In genomic region chr1:47415728-47416318, GRCh38 we compare ENCODE assay signal across 13 cellular contexts. TPM values are rescaled to one million over a fixed set of nuclear protein-coding genes. Genes with fewer than 3 reads are reported as not detected.
DNase-seq lines count a peak whose midpoint lies in the region; ATAC-seq and TF ChIP-seq lines count a peak whose summit lies in the region.
"Had no signal": no experiment of that assay in that cellular context is flagged by ENCODE, and none has a peak within 500 bp of the region (broad histone marks: within the 10 kb centered on the region; RNA-seq: fewer than 3 reads in every experiment).

FOXE3 (plus strand) TSS chr1:47416285; CDS start chr1:47416316, 31 bp downstream.

- no peaks in the 10 kb centered on the region for H3K36me3 Mint-ChIP-seq in T-helper 1 cell treated with Interleukin-12 subunit alpha and Interleukin-12 subunit beta and Interleukin-4 antibody, amounts not matched to agents 30 μg/mL and 1 μg/mL, for 36 hours (ENCODE audit: low read depth)
- H3K36me3 Mint-ChIP-seq in activated CD8-positive, alpha-beta T cell treated with anti-CD3 and anti-CD28 coated beads for 36 hours (ENCODE audit: low read depth), result no peaks in the 10 kb centered on the region
- H3K36me3 Mint-ChIP-seq in glutamatergic neuron (ENCODE audit: unreplicated experiment), result peaks cover 4% of the 10 kb centered on the region

- peaks cover 61% of the 10 kb centered on the region for H3K27me3 Mint-ChIP-seq in T-helper 1 cell treated with Interleukin-12 subunit alpha and Interleukin-12 subunit beta and Interleukin-4 antibody, amounts not matched to agents 30 μg/mL and 1 μg/mL, for 36 hours (ENCODE audit: low read depth)
- H3K27me3 Mint-ChIP-seq in activated CD8-positive, alpha-beta T cell treated with anti-CD3 and anti-CD28 coated beads for 36 hours, result peaks cover 31% of the 10 kb centered on the region
- H3K27me3 Mint-ChIP-seq in glutamatergic neuron (ENCODE audit: unreplicated experiment), result peaks cover 26% of the 10 kb centered on the region

- peak within 1 kb of the TSS; percentile 38 for H3K4me3 ChIP-seq in skeletal muscle cell (ENCODE audit: low read depth, low read length)
- H3K4me3 ChIP-seq in MG63, result no peak within 1 kb of the TSS

- CTCF ChIA-PET in activated CD8-positive, alpha-beta T cell treated with anti-CD3 and anti-CD28 coated beads for 36 hours (lab: Charles Lee), result interaction anchor here (1.3 to 2.3 kb wide), 2 partner anchors 17 to 27 kb away, joined by 3 to 10 read pairs; no protein-coding TSS in a partner anchor

- peak within 1 kb of the TSS; percentile 38 for H3K4me3 Mint-ChIP-seq in T-helper 1 cell treated with Interleukin-12 subunit alpha and Interleukin-12 subunit beta and Interleukin-4 antibody, amounts not matched to agents 30 μg/mL and 1 μg/mL, for 36 hours
- peak within 1 kb of the TSS; percentile 50 for H3K4me3 Mint-ChIP-seq in activated CD8-positive, alpha-beta T cell treated with anti-CD3 and anti-CD28 coated beads for 36 hours
- peak within 1 kb of the TSS; percentile 68 for H3K4me3 Mint-ChIP-seq in glutamatergic neuron (ENCODE audit: unreplicated experiment)

- in situ Hi-C loops in KBM-7 (cut with MboI; ENCODE audit: low pct_unique_long_range_greater_than_20kb, low sequenced_read_pairs), result no loop called here

- DNase-seq in T-helper 1 cell, result no peak
- no peak for DNase-seq in activated CD8-positive, alpha-beta T cell treated with anti-CD3 and anti-CD28 coated beads for 36 hours
- no peak for DNase-seq in glutamatergic neuron
- no peak for DNase-seq in skeletal muscle cell (ENCODE audit: low read depth)
- no peak for DNase-seq in NCI-H446 treated with DMSO at 0.1 percent for 48 hours (lab: John Stamatoyannopoulos, UW)
- no peak for DNase-seq in KBM-7
- no peak for DNase-seq in MG63
- DNase-seq: heart left ventricle, Kasumi-1 had no signal

- no peak within 1 kb of the TSS for H3K27ac Mint-ChIP-seq in T-helper 1 cell treated with Interleukin-12 subunit alpha and Interleukin-12 subunit beta and Interleukin-4 antibody, amounts not matched to agents 30 μg/mL and 1 μg/mL, for 36 hours
- H3K27ac Mint-ChIP-seq in activated CD8-positive, alpha-beta T cell treated with anti-CD3 and anti-CD28 coated beads for 36 hours, result no peak within 1 kb of the TSS
- no peak within 1 kb of the TSS for H3K27ac Mint-ChIP-seq in glutamatergic neuron (ENCODE audit: unreplicated experiment)

- no peaks in the 10 kb centered on the region for H3K9me3 ChIP-seq in MG63
- H3K9me3 ChIP-seq: heart left ventricle had no signal

- POLR2A ChIA-PET in activated CD8-positive, alpha-beta T cell treated with anti-CD3 and anti-CD28 coated beads for 36 hours (lab: Charles Lee), result interaction anchor here (0.6 kb wide), 1 partner anchor 39 kb away, joined by 4 read pairs; no protein-coding TSS in a partner anchor

- H3K27me3 ChIP-seq in MG63, result no peaks in the 10 kb centered on the region

- H3K4me1 Mint-ChIP-seq in T-helper 1 cell treated with Interleukin-12 subunit alpha and Interleukin-12 subunit beta and Interleukin-4 antibody, amounts not matched to agents 30 μg/mL and 1 μg/mL, for 36 hours (ENCODE audit: low read depth), result peaks cover 7% of the 10 kb centered on the region
- H3K4me1 Mint-ChIP-seq in activated CD8-positive, alpha-beta T cell treated with anti-CD3 and anti-CD28 coated beads for 36 hours (ENCODE audit: low read depth), result peaks cover 6% of the 10 kb centered on the region
- no peaks in the 10 kb centered on the region for H3K4me1 Mint-ChIP-seq in glutamatergic neuron (ENCODE audit: low read depth, unreplicated experiment)

- intact Hi-C loops in activated CD8-positive, alpha-beta T cell treated with anti-CD3 and anti-CD28 coated beads for 36 hours (cut with micrococcal nuclease), result no loop called here

- H3K36me3 ChIP-seq in MG63, result no peaks in the 10 kb centered on the region
- H3K36me3 ChIP-seq: heart left ventricle had no signal

- no peaks in the 10 kb centered on the region for H3K9me3 Mint-ChIP-seq in T-helper 1 cell treated with Interleukin-12 subunit alpha and Interleukin-12 subunit beta and Interleukin-4 antibody, amounts not matched to agents 30 μg/mL and 1 μg/mL, for 36 hours
- H3K9me3 Mint-ChIP-seq in activated CD8-positive, alpha-beta T cell treated with anti-CD3 and anti-CD28 coated beads for 36 hours, result no peaks in the 10 kb centered on the region
- H3K9me3 Mint-ChIP-seq in glutamatergic neuron (ENCODE audit: unreplicated experiment), result peaks cover 8% of the 10 kb centered on the region

- no peak for ATAC-seq in activated CD8-positive, alpha-beta T cell treated with anti-CD3 and anti-CD28 coated beads for 36 hours
- ATAC-seq: heart left ventricle had no signal

- TF ChIP-seq CTCF in activated CD8-positive, alpha-beta T cell treated with anti-CD3 and anti-CD28 coated beads for 36 hours (IDR thresholded peaks at IDR 0.05), result no peak
- TF ChIP-seq CTCF in glutamatergic neuron (IDR thresholded peaks at IDR 0.05; ENCODE audit: partially characterized antibody, unreplicated experiment), result no peak

RNA-seq across cellular contexts. Expression of gene FOXE3, which starts in this region (rescaled TPM):
- total RNA-seq in activated CD8-positive, alpha-beta T cell treated with anti-CD3 and anti-CD28 coated beads for 36 hours, result not detected
- total RNA-seq in glutamatergic neuron (ENCODE audit: unreplicated experiment), result not detected
- total RNA-seq in MG63 (2014; rRNA removed; shearing (Covaris generic); ENCODE audit: low replicate concordance), result not detected in 2 replicates
- total RNA-seq: A673, aorta, heart left ventricle, pulmonary artery endothelial cell had no signal
